In the genomic region with DNA sequence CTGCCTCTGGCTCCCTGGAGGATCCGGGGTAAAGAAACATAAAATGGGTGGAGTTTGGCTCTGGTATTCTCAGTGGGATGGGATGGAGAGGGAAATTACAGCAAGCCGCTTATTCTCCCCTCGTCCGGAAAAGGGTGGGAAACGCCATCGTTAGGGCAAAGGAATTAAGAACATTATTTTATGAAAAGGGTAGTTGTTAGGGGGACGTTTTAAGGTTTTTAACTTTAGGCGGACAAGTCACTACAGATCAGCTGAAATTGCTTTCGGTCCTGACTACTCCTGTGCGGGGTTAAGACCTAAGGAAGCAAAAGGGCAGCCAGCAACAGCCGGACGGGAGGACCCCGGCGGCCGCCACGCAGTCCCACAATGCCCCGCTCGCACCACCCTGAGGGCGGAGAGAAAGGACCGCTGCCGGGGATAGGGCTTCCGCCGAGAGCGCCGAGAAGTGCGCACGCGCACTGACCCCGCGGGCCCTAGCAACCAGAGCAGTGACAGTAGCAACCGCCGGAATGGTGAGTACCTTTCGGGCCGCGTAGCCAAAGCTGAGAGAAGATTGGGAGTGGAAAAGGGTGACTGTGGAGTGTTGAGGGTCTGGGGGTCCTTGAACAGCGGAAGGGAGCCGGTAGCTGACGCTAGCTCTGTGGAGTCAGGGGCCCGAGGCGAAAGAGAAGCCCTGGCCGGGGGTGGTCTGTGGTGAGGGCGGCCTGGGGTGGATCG, we compare ENCODE assay signal across 1 cellular context.
A peak's percentile ranks its signal among the peaks of the same experiment; 100 is the strongest.
TF ChIP-seq lines count a peak whose summit lies in the region.

A gene with protein sequence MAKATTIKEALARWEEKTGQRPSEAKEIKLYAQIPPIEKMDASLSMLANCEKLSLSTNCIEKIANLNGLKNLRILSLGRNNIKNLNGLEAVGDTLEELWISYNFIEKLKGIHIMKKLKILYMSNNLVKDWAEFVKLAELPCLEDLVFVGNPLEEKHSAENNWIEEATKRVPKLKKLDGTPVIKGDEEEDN (plus strand): TSS at position 456 of the 717 bp plus-strand sequence. CDS start 54 bp downstream, at position 510.

TF ChIP-seq in GM23338, 12 proteins besides CTCF, POLR2A, EP300 and RAD21:
- TF ChIP-seq, protein P1, sequence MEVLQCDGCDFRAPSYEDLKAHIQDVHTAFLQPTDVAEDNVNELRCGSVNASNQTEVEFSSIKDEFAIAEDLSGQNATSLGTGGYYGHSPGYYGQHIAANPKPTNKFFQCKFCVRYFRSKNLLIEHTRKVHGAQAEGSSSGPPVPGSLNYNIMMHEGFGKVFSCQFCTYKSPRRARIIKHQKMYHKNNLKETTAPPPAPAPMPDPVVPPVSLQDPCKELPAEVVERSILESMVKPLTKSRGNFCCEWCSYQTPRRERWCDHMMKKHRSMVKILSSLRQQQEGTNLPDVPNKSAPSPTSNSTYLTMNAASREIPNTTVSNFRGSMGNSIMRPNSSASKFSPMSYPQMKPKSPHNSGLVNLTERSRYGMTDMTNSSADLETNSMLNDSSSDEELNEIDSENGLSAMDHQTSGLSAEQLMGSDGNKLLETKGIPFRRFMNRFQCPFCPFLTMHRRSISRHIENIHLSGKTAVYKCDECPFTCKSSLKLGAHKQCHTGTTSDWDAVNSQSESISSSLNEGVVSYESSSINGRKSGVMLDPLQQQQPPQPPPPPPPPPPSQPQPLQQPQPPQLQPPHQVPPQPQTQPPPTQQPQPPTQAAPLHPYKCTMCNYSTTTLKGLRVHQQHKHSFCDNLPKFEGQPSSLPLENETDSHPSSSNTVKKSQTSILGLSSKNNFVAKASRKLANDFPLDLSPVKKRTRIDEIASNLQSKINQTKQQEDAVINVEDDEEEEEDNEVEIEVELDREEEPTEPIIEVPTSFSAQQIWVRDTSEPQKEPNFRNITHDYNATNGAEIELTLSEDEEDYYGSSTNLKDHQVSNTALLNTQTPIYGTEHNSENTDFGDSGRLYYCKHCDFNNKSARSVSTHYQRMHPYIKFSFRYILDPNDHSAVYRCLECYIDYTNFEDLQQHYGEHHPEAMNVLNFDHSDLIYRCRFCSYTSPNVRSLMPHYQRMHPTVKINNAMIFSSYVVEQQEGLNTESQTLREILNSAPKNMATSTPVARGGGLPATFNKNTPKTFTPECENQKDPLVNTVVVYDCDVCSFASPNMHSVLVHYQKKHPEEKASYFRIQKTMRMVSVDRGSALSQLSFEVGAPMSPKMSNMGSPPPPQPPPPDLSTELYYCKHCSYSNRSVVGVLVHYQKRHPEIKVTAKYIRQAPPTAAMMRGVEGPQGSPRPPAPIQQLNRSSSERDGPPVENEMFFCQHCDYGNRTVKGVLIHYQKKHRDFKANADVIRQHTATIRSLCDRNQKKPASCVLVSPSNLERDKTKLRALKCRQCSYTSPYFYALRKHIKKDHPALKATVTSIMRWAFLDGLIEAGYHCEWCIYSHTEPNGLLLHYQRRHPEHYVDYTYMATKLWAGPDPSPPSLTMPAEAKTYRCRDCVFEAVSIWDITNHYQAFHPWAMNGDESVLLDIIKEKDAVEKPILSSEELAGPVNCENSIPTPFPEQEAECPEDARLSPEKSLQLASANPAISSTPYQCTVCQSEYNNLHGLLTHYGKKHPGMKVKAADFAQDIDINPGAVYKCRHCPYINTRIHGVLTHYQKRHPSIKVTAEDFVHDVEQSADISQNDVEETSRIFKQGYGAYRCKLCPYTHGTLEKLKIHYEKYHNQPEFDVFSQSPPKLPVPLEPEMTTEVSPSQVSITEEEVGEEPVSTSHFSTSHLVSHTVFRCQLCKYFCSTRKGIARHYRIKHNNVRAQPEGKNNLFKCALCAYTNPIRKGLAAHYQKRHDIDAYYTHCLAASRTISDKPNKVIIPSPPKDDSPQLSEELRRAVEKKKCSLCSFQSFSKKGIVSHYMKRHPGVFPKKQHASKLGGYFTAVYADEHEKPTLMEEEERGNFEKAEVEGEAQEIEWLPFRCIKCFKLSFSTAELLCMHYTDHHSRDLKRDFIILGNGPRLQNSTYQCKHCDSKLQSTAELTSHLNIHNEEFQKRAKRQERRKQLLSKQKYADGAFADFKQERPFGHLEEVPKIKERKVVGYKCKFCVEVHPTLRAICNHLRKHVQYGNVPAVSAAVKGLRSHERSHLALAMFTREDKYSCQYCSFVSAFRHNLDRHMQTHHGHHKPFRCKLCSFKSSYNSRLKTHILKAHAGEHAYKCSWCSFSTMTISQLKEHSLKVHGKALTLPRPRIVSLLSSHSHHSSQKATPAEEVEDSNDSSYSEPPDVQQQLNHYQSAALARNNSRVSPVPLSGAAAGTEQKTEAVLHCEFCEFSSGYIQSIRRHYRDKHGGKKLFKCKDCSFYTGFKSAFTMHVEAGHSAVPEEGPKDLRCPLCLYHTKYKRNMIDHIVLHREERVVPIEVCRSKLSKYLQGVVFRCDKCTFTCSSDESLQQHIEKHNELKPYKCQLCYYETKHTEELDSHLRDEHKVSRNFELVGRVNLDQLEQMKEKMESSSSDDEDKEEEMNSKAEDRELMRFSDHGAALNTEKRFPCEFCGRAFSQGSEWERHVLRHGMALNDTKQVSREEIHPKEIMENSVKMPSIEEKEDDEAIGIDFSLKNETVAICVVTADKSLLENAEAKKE (CRISPR knock-in tag; IDR thresholded peaks at IDR 0.05), result no peak
- TF ChIP-seq EZH2 (IDR thresholded peaks at IDR 0.05; ENCODE audit: low read depth, unreplicated experiment), result no peak
- peak; percentile 85 for TF ChIP-seq POLR2AphosphoS5 (IDR thresholded peaks at IDR 0.05; ENCODE audit: low read depth)
- no peak for TF ChIP-seq JUNB (IDR thresholded peaks at IDR 0.05; ENCODE audit: unreplicated experiment)
- no peak for TF ChIP-seq NANOG (IDR thresholded peaks at IDR 0.05; ENCODE audit: borderline replicate concordance)
- no peak for TF ChIP-seq ZNF331 (CRISPR knock-in tag; IDR thresholded peaks at IDR 0.05; ENCODE audit: low read depth)
- TF ChIP-seq STAT1 (IDR thresholded peaks at IDR 0.05; ENCODE audit: unreplicated experiment), result no peak
- no peak for TF ChIP-seq ZNF114 (CRISPR knock-in tag; IDR thresholded peaks at IDR 0.05)
- TF ChIP-seq, protein P2, sequence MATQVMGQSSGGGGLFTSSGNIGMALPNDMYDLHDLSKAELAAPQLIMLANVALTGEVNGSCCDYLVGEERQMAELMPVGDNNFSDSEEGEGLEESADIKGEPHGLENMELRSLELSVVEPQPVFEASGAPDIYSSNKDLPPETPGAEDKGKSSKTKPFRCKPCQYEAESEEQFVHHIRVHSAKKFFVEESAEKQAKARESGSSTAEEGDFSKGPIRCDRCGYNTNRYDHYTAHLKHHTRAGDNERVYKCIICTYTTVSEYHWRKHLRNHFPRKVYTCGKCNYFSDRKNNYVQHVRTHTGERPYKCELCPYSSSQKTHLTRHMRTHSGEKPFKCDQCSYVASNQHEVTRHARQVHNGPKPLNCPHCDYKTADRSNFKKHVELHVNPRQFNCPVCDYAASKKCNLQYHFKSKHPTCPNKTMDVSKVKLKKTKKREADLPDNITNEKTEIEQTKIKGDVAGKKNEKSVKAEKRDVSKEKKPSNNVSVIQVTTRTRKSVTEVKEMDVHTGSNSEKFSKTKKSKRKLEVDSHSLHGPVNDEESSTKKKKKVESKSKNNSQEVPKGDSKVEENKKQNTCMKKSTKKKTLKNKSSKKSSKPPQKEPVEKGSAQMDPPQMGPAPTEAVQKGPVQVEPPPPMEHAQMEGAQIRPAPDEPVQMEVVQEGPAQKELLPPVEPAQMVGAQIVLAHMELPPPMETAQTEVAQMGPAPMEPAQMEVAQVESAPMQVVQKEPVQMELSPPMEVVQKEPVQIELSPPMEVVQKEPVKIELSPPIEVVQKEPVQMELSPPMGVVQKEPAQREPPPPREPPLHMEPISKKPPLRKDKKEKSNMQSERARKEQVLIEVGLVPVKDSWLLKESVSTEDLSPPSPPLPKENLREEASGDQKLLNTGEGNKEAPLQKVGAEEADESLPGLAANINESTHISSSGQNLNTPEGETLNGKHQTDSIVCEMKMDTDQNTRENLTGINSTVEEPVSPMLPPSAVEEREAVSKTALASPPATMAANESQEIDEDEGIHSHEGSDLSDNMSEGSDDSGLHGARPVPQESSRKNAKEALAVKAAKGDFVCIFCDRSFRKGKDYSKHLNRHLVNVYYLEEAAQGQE (IDR thresholded peaks at IDR 0.05; ENCODE audit: unreplicated experiment), result no peak
- no peak for TF ChIP-seq EZH2phosphoT487 (IDR thresholded peaks at IDR 0.05; ENCODE audit: unreplicated experiment)
- no peak for TF ChIP-seq CREB1 (CRISPR knock-in tag; IDR thresholded peaks at IDR 0.05; ENCODE audit: low read depth)
- TF ChIP-seq, protein P3, sequence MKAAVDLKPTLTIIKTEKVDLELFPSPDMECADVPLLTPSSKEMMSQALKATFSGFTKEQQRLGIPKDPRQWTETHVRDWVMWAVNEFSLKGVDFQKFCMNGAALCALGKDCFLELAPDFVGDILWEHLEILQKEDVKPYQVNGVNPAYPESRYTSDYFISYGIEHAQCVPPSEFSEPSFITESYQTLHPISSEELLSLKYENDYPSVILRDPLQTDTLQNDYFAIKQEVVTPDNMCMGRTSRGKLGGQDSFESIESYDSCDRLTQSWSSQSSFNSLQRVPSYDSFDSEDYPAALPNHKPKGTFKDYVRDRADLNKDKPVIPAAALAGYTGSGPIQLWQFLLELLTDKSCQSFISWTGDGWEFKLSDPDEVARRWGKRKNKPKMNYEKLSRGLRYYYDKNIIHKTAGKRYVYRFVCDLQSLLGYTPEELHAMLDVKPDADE (IDR thresholded peaks at IDR 0.05), result 0 out of 2 replicates have a peak, but pooled peaks have one; percentile 34
